In the genomic region with DNA sequence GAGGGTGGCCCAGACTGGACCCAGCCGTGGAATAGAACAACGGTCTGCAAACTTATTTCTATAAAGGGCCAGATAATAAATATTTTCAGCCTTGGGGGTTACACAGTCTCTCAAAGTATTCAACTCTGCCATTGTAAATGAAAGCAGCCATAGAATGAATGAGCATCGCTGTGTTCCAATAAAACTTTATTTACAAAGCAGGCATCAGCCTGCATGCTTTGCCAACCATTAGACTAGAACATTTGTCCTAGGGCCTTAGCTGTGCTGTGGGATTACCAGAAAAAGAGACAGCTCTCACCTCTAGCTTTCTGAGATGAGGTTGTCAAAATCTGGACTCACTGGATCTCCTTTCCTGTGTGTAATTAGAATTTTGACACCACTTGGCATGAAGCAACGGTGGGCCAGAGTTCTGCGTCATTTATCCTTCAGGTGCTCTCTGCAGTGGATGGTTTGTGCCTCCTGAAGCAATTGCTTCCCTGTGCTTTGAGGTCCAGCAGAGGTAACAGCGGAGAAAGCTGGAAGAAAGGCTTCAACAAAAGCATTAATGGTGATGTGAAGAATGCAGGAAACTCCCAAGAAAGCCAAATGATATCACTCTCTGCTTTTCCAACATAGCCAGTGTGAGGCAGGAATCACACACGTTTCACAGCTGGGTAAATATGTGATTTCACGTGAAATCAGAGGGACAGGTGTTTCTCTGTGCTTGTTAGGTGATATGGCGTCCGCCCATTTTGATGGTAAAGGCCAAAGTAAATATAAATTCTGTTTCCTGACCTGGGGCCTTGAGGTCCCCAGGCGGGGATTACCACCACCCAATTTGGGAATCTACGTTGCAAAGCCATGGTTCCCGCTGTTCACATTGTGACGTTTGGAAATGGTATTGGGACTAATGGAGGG, we compare ENCODE assay signal across 1 cellular context.
A peak's percentile ranks its signal among the peaks of the same experiment; 100 is the strongest.
TF ChIP-seq lines count a peak whose summit lies in the region.

No MANE protein-coding gene starts in this region.

TF ChIP-seq in K562, 482 proteins besides CTCF, POLR2A, EP300 and RAD21 (continued from another document):
- TF ChIP-seq, protein P1, sequence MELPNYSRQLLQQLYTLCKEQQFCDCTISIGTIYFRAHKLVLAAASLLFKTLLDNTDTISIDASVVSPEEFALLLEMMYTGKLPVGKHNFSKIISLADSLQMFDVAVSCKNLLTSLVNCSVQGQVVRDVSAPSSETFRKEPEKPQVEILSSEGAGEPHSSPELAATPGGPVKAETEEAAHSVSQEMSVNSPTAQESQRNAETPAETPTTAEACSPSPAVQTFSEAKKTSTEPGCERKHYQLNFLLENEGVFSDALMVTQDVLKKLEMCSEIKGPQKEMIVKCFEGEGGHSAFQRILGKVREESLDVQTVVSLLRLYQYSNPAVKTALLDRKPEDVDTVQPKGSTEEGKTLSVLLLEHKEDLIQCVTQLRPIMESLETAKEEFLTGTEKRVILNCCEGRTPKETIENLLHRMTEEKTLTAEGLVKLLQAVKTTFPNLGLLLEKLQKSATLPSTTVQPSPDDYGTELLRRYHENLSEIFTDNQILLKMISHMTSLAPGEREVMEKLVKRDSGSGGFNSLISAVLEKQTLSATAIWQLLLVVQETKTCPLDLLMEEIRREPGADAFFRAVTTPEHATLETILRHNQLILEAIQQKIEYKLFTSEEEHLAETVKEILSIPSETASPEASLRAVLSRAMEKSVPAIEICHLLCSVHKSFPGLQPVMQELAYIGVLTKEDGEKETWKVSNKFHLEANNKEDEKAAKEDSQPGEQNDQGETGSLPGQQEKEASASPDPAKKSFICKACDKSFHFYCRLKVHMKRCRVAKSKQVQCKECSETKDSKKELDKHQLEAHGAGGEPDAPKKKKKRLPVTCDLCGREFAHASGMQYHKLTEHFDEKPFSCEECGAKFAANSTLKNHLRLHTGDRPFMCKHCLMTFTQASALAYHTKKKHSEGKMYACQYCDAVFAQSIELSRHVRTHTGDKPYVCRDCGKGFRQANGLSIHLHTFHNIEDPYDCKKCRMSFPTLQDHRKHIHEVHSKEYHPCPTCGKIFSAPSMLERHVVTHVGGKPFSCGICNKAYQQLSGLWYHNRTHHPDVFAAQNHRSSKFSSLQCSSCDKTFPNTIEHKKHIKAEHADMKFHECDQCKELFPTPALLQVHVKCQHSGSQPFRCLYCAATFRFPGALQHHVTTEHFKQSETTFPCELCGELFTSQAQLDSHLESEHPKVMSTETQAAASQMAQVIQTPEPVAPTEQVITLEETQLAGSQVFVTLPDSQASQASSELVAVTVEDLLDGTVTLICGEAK (IDR thresholded peaks at IDR 0.05) = peak; percentile 90
- TF ChIP-seq, protein P1 (CRISPR knock-in tag; IDR thresholded peaks at IDR 0.05) = peak; percentile 66; the same call in 1 of the 2 replicates
